Comparison of ENCODE assay signal across 27 cellular contexts in genomic region chr17:60899115-60899514, GRCh38.
"Had no signal": no experiment of that assay in that cellular context is flagged by ENCODE, and none has a peak within 500 bp of the region (broad histone marks: within the 10 kb centered on the region; RNA-seq: fewer than 3 reads in every experiment).

No MANE protein-coding gene starts in this region.

- H3K9me3 ChIP-seq: colonic mucosa, gastrocnemius medialis had no signal

- FAIRE-seq: colon, endometrium, endothelial cell of umbilical vein, frontal cortex had no signal

- H3K27me3 ChIP-seq: colonic mucosa, dorsolateral prefrontal cortex, esophagus muscularis mucosa, esophagus squamous epithelium, foreskin keratinocyte, gastrocnemius medialis, gastroesophageal sphincter, heart left ventricle, heart right ventricle had no signal

- H3K27ac ChIP-seq: colonic mucosa, coronary artery, dorsolateral prefrontal cortex, epithelial cell of prostate, esophagus muscularis mucosa, esophagus squamous epithelium, foreskin keratinocyte, gastrocnemius medialis, gastroesophageal sphincter, heart left ventricle, heart right ventricle had no signal

- H3K4me1 ChIP-seq: colonic mucosa, esophagus muscularis mucosa, gastrocnemius medialis, gastroesophageal sphincter, heart left ventricle, heart right ventricle had no signal

- H3K36me3 ChIP-seq: colonic mucosa, gastrocnemius medialis had no signal

- DNase-seq: colonic mucosa; cortex of kidney; dermis blood vessel endothelial cell; dorsolateral prefrontal cortex; effector CD4-positive, alpha-beta T cell; effector CD8-positive, alpha-beta T cell; effector memory CD4-positive, alpha-beta T cell; effector memory CD8-positive, alpha-beta T cell; endodermal cell; erythroblast; esophagus squamous epithelium; foreskin fibroblast; foreskin keratinocyte; foreskin melanocyte; gastrocnemius medialis; glutamatergic neuron; head of caudate nucleus; heart left ventricle; heart right ventricle had no signal

- ATAC-seq: effector memory CD8-positive, alpha-beta T cell; foreskin keratinocyte; gastrocnemius medialis; gastroesophageal sphincter; heart left ventricle; heart right ventricle had no signal

- H3K4me3 ChIP-seq: colonic mucosa, coronary artery, dorsolateral prefrontal cortex, esophagus muscularis mucosa, esophagus squamous epithelium, gastrocnemius medialis, gastroesophageal sphincter, heart left ventricle, heart right ventricle had no signal
